Comparison of ENCODE assay signal across 14 cellular contexts in genomic region chr12:122845041-122845864, GRCh38. TPM values are rescaled to one million over a fixed set of nuclear protein-coding genes. Genes with fewer than 3 reads are reported as not detected.
DNase-seq lines count a peak whose midpoint lies in the region; ATAC-seq and TF ChIP-seq lines count a peak whose summit lies in the region.
"Had no signal": no experiment of that assay in that cellular context is flagged by ENCODE, and none has a peak within 500 bp of the region (broad histone marks: within the 10 kb centered on the region; RNA-seq: fewer than 3 reads in every experiment).

No MANE protein-coding gene starts in this region.

- H3K4me3 ChIP-seq in heart right ventricle (no peak overlapping the region), mucosa of stomach (ENCODE audit: low read length) (no peak overlapping the region), suprapubic skin (no peak overlapping the region), mesendoderm (ENCODE audit: low read length) (no peak overlapping the region)
- H3K4me3 ChIP-seq: upper lobe of left lung had no signal

- TF ChIP-seq EP300 in suprapubic skin (IDR thresholded peaks at IDR 0.05) = no peak

- no peak overlapping the region for H3K56ac ChIP-seq in mesendoderm (ENCODE audit: low read length)

- H3K4me2 ChIP-seq in mesendoderm (ENCODE audit: low read length) = no peak overlapping the region

- H3K27ac ChIP-seq in heart right ventricle = no peak overlapping the region
- H3K27ac ChIP-seq in cingulate gyrus (ENCODE audit: low read depth, low read length) = peak overlapping the region; percentile 99
- H3K27ac ChIP-seq in suprapubic skin = peak overlapping the region; percentile 8
- no peak overlapping the region for H3K27ac ChIP-seq in mesendoderm (ENCODE audit: low read depth, low read length)
- H3K27ac ChIP-seq: upper lobe of left lung had no signal

- no peak for TF ChIP-seq POLR2A in suprapubic skin (IDR thresholded peaks at IDR 0.05)

- DNase-seq in Right ventricle myocardium superior (peak; percentile 44), heart right ventricle (no peak), suprapubic skin (ENCODE audit: low spot score in 2 of 2) (peak; percentile 59 to 77), mesendoderm (no peak), NOMO-1 treated with dmso at 0.1 percent for 144 hours (lab: John Stamatoyannopoulos, UW; ENCODE audit: unreplicated experiment) (no peak), NCI-H2081 (lab: John Stamatoyannopoulos, UW) (no peak)
- DNase-seq: activated CD8-positive, alpha-beta T cell treated with anti-CD3 and anti-CD28 coated beads for 36 hours; Caco-2; NCI-H2081 treated with DMSO at 0.1 percent for 48 hours; stimulated activated CD4-positive, alpha-beta T cell treated with anti-CD3 and anti-CD28 coated beads, Interleukin-2, amount 100 ng/mL, for 24 hours had no signal

- ATAC-seq in Right ventricle myocardium superior (ENCODE audit: poor library complexity) (no peak), heart right ventricle (no peak)
- ATAC-seq: activated CD8-positive, alpha-beta T cell treated with anti-CD3 and anti-CD28 coated beads for 36 hours; activated T-helper 17 cell treated with anti-CD3 and anti-CD28 coated beads, Interleukin-2, amount 50 U/mL, for 72 hours had no signal

- no peaks in the 10 kb centered on the region for H3K79me1 ChIP-seq in mesendoderm (ENCODE audit: low read length)

- no peak overlapping the region for H2BK5ac ChIP-seq in mesendoderm (ENCODE audit: low read length)

- H3K79me2 ChIP-seq in mesendoderm (ENCODE audit: control insufficient read depth, insufficient read depth, low read length) = no peaks in the 10 kb centered on the region

- intact Hi-C loops in Right ventricle myocardium superior (cut with DNase I) (no loop called here), heart right ventricle (cut with DNase I) (loop anchor here in 1 of 10 donors (10.0 kb wide), 1 partner anchor 50 kb away; no protein-coding TSS in a partner anchor)

- H3K36me3 ChIP-seq in heart right ventricle = peaks cover 0 to 13% (median 0%) of the 10 kb centered on the region in 9 donors
- H3K36me3 ChIP-seq in mucosa of stomach (ENCODE audit: control insufficient read depth, insufficient read depth, low read length) = no peaks in the 10 kb centered on the region
- peaks cover 9% of the 10 kb centered on the region for H3K36me3 ChIP-seq in suprapubic skin
- no peaks in the 10 kb centered on the region for H3K36me3 ChIP-seq in mesendoderm (ENCODE audit: control insufficient read depth, insufficient read depth, low read length)

- TF ChIP-seq CTCF in heart right ventricle (IDR thresholded peaks at IDR 0.05) = no peak
- TF ChIP-seq CTCF in suprapubic skin (IDR thresholded peaks at IDR 0.05) = no peak

- H3K4ac ChIP-seq in mesendoderm (ENCODE audit: low read depth, low read length) = no peak overlapping the region

- H3K9ac ChIP-seq in mucosa of stomach (ENCODE audit: low read length) (peak overlapping the region; percentile 22), mesendoderm (ENCODE audit: low read length) (no peak overlapping the region)

- no peak overlapping the region for H2AK5ac ChIP-seq in mesendoderm (ENCODE audit: low read length)

- H4K8ac ChIP-seq in mesendoderm (ENCODE audit: low read depth, low read length) = no peak overlapping the region

- no peak overlapping the region for H3K23ac ChIP-seq in mesendoderm (ENCODE audit: low read length)

- H3K27me3 ChIP-seq in heart right ventricle (no peaks in the 10 kb centered on the region), mucosa of stomach (ENCODE audit: control insufficient read depth, insufficient read depth, low read length) (no peaks in the 10 kb centered on the region), suprapubic skin (no peaks in the 10 kb centered on the region), mesendoderm (ENCODE audit: insufficient read depth, low read length, poor library complexity) (no peaks in the 10 kb centered on the region)
- H3K27me3 ChIP-seq: upper lobe of left lung had no signal

- no peak overlapping the region for H4K5ac ChIP-seq in mesendoderm (ENCODE audit: low read length)

- no peak overlapping the region for H2BK15ac ChIP-seq in mesendoderm (replicated peaks; ENCODE audit: low read depth)

- no peak overlapping the region for H2BK120ac ChIP-seq in mesendoderm (ENCODE audit: low read depth, low read length)

- WGBS in heart right ventricle, 2 donors = 83 to 91% methylated on average over 30 of the region's 30 CpGs
- WGBS in suprapubic skin = 38% methylated on average over 10 of the region's 30 CpGs
- no CpG with 5 or more reads among the region's 30 CpGs for WGBS in mesendoderm (ENCODE audit: extremely low coverage, insufficient coverage, low lambda C conversion rate)

- H3K18ac ChIP-seq in mesendoderm (ENCODE audit: low read length) = no peak overlapping the region

- H3K4me1 ChIP-seq in heart right ventricle (peaks cover 10 to 62% (median 45%) of the 10 kb centered on the region in 9 donors), mucosa of stomach (ENCODE audit: control insufficient read depth, insufficient read depth, low read length) (peaks cover 56% of the 10 kb centered on the region), suprapubic skin (peaks cover 39% of the 10 kb centered on the region), mesendoderm (ENCODE audit: control insufficient read depth, low read depth, low read length) (no peaks in the 10 kb centered on the region)

- H3K9me3 ChIP-seq in heart right ventricle = no peaks in the 10 kb centered on the region
- H3K9me3 ChIP-seq in mucosa of stomach (ENCODE audit: control insufficient read depth, low read length) = no peaks in the 10 kb centered on the region
- no peaks in the 10 kb centered on the region for H3K9me3 ChIP-seq in suprapubic skin
- H3K9me3 ChIP-seq: Caco-2, upper lobe of left lung had no signal

RNA-seq across cellular contexts. Expression of gene HIP1R, which starts 10.0 kb away (rescaled TPM):
- total RNA-seq in Right ventricle myocardium superior (12.9 TPM), heart right ventricle (10 to 100 TPM; 13.7 to 26.4 (median 17.5) TPM), suprapubic skin (100 to 1,000 TPM; 162 to 289 (median 200) TPM)
- polyA plus RNA-seq in heart right ventricle = 10 to 100 TPM; 25.9 to 37.7 TPM
- 4.4 TPM for polyA plus RNA-seq in mesendoderm (2013, experiment 1 of 2)
- polyA plus RNA-seq in mesendoderm (2013, experiment 2 of 2) = 4.5 TPM

RNA-seq across cellular contexts. Expression of gene VPS37B, which starts 50.7 kb away (rescaled TPM):
- total RNA-seq in Right ventricle myocardium superior (23.9 TPM), heart right ventricle (10 to 100 TPM; 17.6 to 33.2 (median 19.8) TPM), suprapubic skin (10 to 100 TPM; 42.0 to 67.1 (median 63.0) TPM)
- polyA plus RNA-seq in heart right ventricle = 10 to 100 TPM; 16.4 to 26.7 TPM
- polyA plus RNA-seq in mesendoderm (2013, experiment 1 of 2) = 8.6 TPM
- 8.4 TPM for polyA plus RNA-seq in mesendoderm (2013, experiment 2 of 2)

Comparison
In these comparisons a context has a peak if more than half of its experiments do, and no peak if none do; other contexts are left out.
1. DNase-seq: peak in Right ventricle myocardium superior (single experiment) and suprapubic skin (2 of 2); none in heart right ventricle (0 of 2), mesendoderm (single experiment), NOMO-1 treated with dmso at 0.1 percent for 144 hours (single experiment) and NCI-H2081 (0 of 2).
2. H3K27ac ChIP-seq: peak in cingulate gyrus (single experiment) and suprapubic skin (single experiment); none in heart right ventricle (0 of 10) and mesendoderm (single experiment).
3. RNA of gene HIP1R, which starts 10.0 kb away (total RNA-seq): 162 to 289 TPM in suprapubic skin; 13.7 to 26.4 TPM in heart right ventricle and 12.9 TPM in Right ventricle myocardium superior (single experiment); every median in the first group is over 4 times any median in the second.